Comparison of ENCODE assay signal across 9 cellular contexts in the genomic region with DNA sequence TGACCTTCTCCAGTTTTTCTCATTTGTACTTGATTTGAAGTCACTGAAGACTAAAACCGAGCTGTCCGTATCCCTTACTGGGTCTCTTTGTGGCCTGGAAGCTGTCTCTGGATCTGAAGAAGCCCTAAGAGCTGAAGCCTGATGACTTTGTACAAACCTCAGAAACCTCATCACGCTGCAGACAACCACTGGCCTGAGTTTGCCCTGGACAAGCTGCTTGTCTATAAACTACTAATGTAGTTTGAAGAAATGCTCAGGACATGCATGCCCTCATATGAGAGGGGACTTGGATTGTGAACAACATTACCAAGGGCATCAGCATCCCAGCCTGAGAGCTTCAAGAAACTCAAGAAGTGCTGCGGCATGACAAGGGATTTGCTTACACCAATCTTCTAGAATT.
"Had no signal": no experiment of that assay in that cellular context is flagged by ENCODE, and none has a peak within 500 bp of the region (broad histone marks: within the 10 kb centered on the region; RNA-seq: fewer than 3 reads in every experiment).

No MANE protein-coding gene starts in this region.

- H3K4me3 ChIP-seq: GM23248, GM23338, HAP-1 had no signal

- ATAC-seq: GM23338, HCT116 had no signal

- DNase-seq: GM23248, GOT3, H7, H9, HCEC 1CT, HFFc6 had no signal

- H3K9me3 ChIP-seq: HAP-1 had no signal

- H3K36me3 ChIP-seq: HAP-1 had no signal

- H3K4me1 ChIP-seq: HAP-1 had no signal

- H3K27ac ChIP-seq: GM23248 had no signal
